Comparison of ENCODE assay signal across 23 cellular contexts in genomic region chr12:101691697-101692096, GRCh38. TPM values are rescaled to one million over a fixed set of nuclear protein-coding genes. Genes with fewer than 3 reads are reported as not detected.
"Had no signal": no experiment of that assay in that cellular context is flagged by ENCODE, and none has a peak within 500 bp of the region (broad histone marks: within the 10 kb centered on the region; RNA-seq: fewer than 3 reads in every experiment).

No MANE protein-coding gene starts in this region.

- H3K9ac ChIP-seq: neural progenitor cell, parathyroid adenoma had no signal

- H3K4me1 ChIP-seq: foreskin keratinocyte, neural progenitor cell had no signal

- ATAC-seq: activated CD8-positive, alpha-beta T cell treated with anti-CD3 and anti-CD28 coated beads for 36 hours; activated T-cell treated with anti-CD3 and anti-CD28 coated beads, Interleukin-2, amount 50 U/mL, for 4 hours; activated T-helper 17 cell treated with anti-CD3 and anti-CD28 coated beads, Interleukin-2, amount 50 U/mL, for 72 hours; esophagus mucosa; foreskin keratinocyte; left ventricle myocardium superior; natural killer cell had no signal

- H3K4me3 ChIP-seq: neural progenitor cell, right atrium auricular region, spleen, tibial nerve had no signal

- H3K9me3 ChIP-seq: spleen, tibial nerve had no signal

- H3K36me3 ChIP-seq: neural progenitor cell, right atrium auricular region, spleen, tibial nerve had no signal

- H3K27ac ChIP-seq: foreskin keratinocyte, neural progenitor cell, parathyroid adenoma, right atrium auricular region, spleen, tibial nerve had no signal

- H3K27me3 ChIP-seq: foreskin keratinocyte, right atrium auricular region, spleen, tibial nerve had no signal

- FAIRE-seq: astrocyte, islet of Langerhans had no signal

- DNase-seq: activated B cell treated with CpG ODN at 0.5 μM for 24 hours; activated CD4-positive, alpha-beta T cell treated with anti-CD3 and anti-CD28 coated beads, Interleukin-2, amount 50 U/mL, for 1 hour; activated CD8-positive, alpha-beta T cell treated with anti-CD3 and anti-CD28 coated beads for 36 hours; activated gamma-delta T cell treated with Interleukin-2 at 50 U/mL for 16 hours; activated naive CD4-positive, alpha-beta T cell treated with anti-CD3 and anti-CD28 coated beads, Interleukin-2, amount 50 U/mL, for 16 hours; activated T-cell treated with anti-CD3 and anti-CD28 coated beads, Interleukin-2, amount 50 U/mL, for 4 hours; amniotic stem cell; endodermal cell; foreskin keratinocyte; left ventricle myocardium superior; midbrain; natural killer cell; occipital lobe; spleen; stimulated activated naive CD4-positive, alpha-beta T cell treated with Interleukin-2 at 50 U/mL for 16 hours had no signal

RNA-seq across cellular contexts. Expression of gene SYCP3, which starts 47.6 kb away (rescaled TPM):
- total RNA-seq: astrocyte, endodermal cell, left ventricle myocardium superior, right atrium auricular region had no signal
